13 cellular contexts compared by ENCODE assay signal in genomic region chr5:176405656-176406435, GRCh38. TPM values are rescaled to one million over a fixed set of nuclear protein-coding genes. Genes with fewer than 3 reads are reported as not detected.
A peak's percentile ranks its signal among the peaks of the same experiment; 100 is the strongest.
DNase-seq lines count a peak whose midpoint lies in the region; ATAC-seq and TF ChIP-seq lines count a peak whose summit lies in the region.
"Had no signal": no experiment of that assay in that cellular context is flagged by ENCODE, and none has a peak within 500 bp of the region (broad histone marks: within the 10 kb centered on the region; RNA-seq: fewer than 3 reads in every experiment).

No MANE protein-coding gene starts in this region.

- H3K36me3 ChIP-seq in HEK293 (ENCODE audit: control insufficient read depth in 2 of 2, insufficient read depth in 1 of 2, low read length in 2 of 2): peaks cover 8 to 39% of the 10 kb centered on the region in 2 experiments; a peak in 2 of 3 replicates
- H3K36me3 ChIP-seq in WERI-Rb-1: peaks cover 3% of the 10 kb centered on the region; the same call in 1 of the 2 replicates
- no peaks in the 10 kb centered on the region for H3K36me3 ChIP-seq in mesendoderm (ENCODE audit: control insufficient read depth, insufficient read depth, low read length)
- H3K36me3 ChIP-seq in CD8-positive, alpha-beta T cell (ENCODE audit: insufficient read depth, low read length): peaks cover 5% of the 10 kb centered on the region

- WGBS in mesendoderm (ENCODE audit: extremely low coverage, insufficient coverage, low lambda C conversion rate): no CpG with 5 or more reads among the region's 20 CpGs

- no peaks in the 10 kb centered on the region for H3K79me1 ChIP-seq in mesendoderm (ENCODE audit: low read length)

- no peak overlapping the region for H3K23ac ChIP-seq in mesendoderm (ENCODE audit: low read length)

- H3K27ac Mint-ChIP-seq in CD8-positive, alpha-beta T cell: no peak overlapping the region
- no peak overlapping the region for H3K27ac Mint-ChIP-seq in activated CD4-positive, alpha-beta memory T cell treated with anti-CD3 and anti-CD28 coated beads, Interleukin-2, amount 10 ng/mL, durations not matched to agents 7 days and 5 days

- DNase-seq in WERI-Rb-1 (peak; percentile 43), mesendoderm (peak; percentile 81)
- no peak for DNase-seq in CD8-positive, alpha-beta T cell
- no peak for DNase-seq in stimulated activated CD4-positive, alpha-beta T cell treated with anti-CD3 and anti-CD28 coated beads, Interleukin-1b, Interleukin-23, amount 100 ng/mL, for 48 hours
- DNase-seq in activated CD4-positive, alpha-beta memory T cell treated with anti-CD3 and anti-CD28 coated beads, Interleukin-2, amount 10 ng/mL, durations not matched to agents 7 days and 5 days: no peak
- DNase-seq: CD4-positive, CD25-positive, alpha-beta regulatory T cell; effector CD8-positive, alpha-beta T cell; heart right ventricle; midbrain; NCI-H1417; NCI-H524; stimulated activated naive CD8-positive, alpha-beta T cell treated with anti-CD3 and anti-CD28 coated beads, Interleukin-15, amount 100 ng/mL, for 72 hours had no signal

- no peak overlapping the region for H3K4me2 ChIP-seq in mesendoderm (ENCODE audit: low read length)

- intact Hi-C loops in CD8-positive, alpha-beta T cell (cut with DNase I, micrococcal nuclease): no loop called here

- H3K9me3 Mint-ChIP-seq in CD8-positive, alpha-beta T cell: no peaks in the 10 kb centered on the region
- no peaks in the 10 kb centered on the region for H3K9me3 Mint-ChIP-seq in activated CD4-positive, alpha-beta memory T cell treated with anti-CD3 and anti-CD28 coated beads, Interleukin-2, amount 10 ng/mL, durations not matched to agents 7 days and 5 days
- H3K9me3 Mint-ChIP-seq: CD4-positive, CD25-positive, alpha-beta regulatory T cell; stimulated activated naive CD8-positive, alpha-beta T cell treated with anti-CD3 and anti-CD28 coated beads, Interleukin-15, amount 100 ng/mL, for 72 hours had no signal

- H3K56ac ChIP-seq in mesendoderm (ENCODE audit: low read length): no peak overlapping the region

- no peaks in the 10 kb centered on the region for H3K27me3 Mint-ChIP-seq in CD8-positive, alpha-beta T cell (ENCODE audit: low read depth)
- no peaks in the 10 kb centered on the region for H3K27me3 Mint-ChIP-seq in activated CD4-positive, alpha-beta memory T cell treated with anti-CD3 and anti-CD28 coated beads, Interleukin-2, amount 10 ng/mL, durations not matched to agents 7 days and 5 days
- H3K27me3 Mint-ChIP-seq: CD4-positive, CD25-positive, alpha-beta regulatory T cell; stimulated activated naive CD8-positive, alpha-beta T cell treated with anti-CD3 and anti-CD28 coated beads, Interleukin-15, amount 100 ng/mL, for 72 hours had no signal

- CTCF ChIA-PET in HEK293 (lab: Yijun Ruan, JAX): interaction anchor here (0.6 to 1.0 kb wide), 5 partner anchors 11 to 247 kb away, joined by 3 to 7 read pairs (median 3); no protein-coding TSS in a partner anchor
- CTCF ChIA-PET in CD8-positive, alpha-beta T cell (lab: Charles Lee): interaction anchor here (1.1 to 3.9 kb wide), 4 partner anchors 10 to 254 kb away, joined by 3 to 19 read pairs (median 4); partner anchors contain the start of gene CLTB
- CTCF ChIA-PET in activated CD4-positive, alpha-beta memory T cell treated with anti-CD3 and anti-CD28 coated beads, Interleukin-2, amount 10 ng/mL, durations not matched to agents 7 days and 5 days (lab: Charles Lee): interaction anchor here (1.1 to 1.2 kb wide), 2 partner anchors 42 to 173 kb away, joined by 4 read pairs; no protein-coding TSS in a partner anchor

- H3K9ac ChIP-seq in mesendoderm (ENCODE audit: low read length): no peak overlapping the region

- H2BK5ac ChIP-seq in mesendoderm (ENCODE audit: low read length): no peak overlapping the region

- ATAC-seq in CD8-positive, alpha-beta T cell: no peak
- ATAC-seq: heart right ventricle; stimulated activated naive CD8-positive, alpha-beta T cell treated with anti-CD3 and anti-CD28 coated beads, Interleukin-15, amount 100 ng/mL, for 72 hours had no signal

- no peak overlapping the region for H2BK15ac ChIP-seq in mesendoderm (replicated peaks; ENCODE audit: low read depth)

- no peak overlapping the region for H3K27ac ChIP-seq in HEK293 (ENCODE audit: extremely low read depth, low read depth, low read length)
- no peak overlapping the region for H3K27ac ChIP-seq in WERI-Rb-1
- no peak overlapping the region for H3K27ac ChIP-seq in mesendoderm (ENCODE audit: low read depth, low read length)
- no peak overlapping the region for H3K27ac ChIP-seq in CD8-positive, alpha-beta T cell (ENCODE audit: low read depth, low read length)
- H3K27ac ChIP-seq: heart right ventricle had no signal

- H2BK120ac ChIP-seq in mesendoderm (ENCODE audit: low read depth, low read length): no peak overlapping the region

- no peak overlapping the region for H2AK5ac ChIP-seq in mesendoderm (ENCODE audit: low read length)

- H3K4me1 Mint-ChIP-seq in CD8-positive, alpha-beta T cell (ENCODE audit: low read depth): peaks cover 2% of the 10 kb centered on the region
- H3K4me1 Mint-ChIP-seq in activated CD4-positive, alpha-beta memory T cell treated with anti-CD3 and anti-CD28 coated beads, Interleukin-2, amount 10 ng/mL, durations not matched to agents 7 days and 5 days: no peaks in the 10 kb centered on the region

- POLR2A ChIA-PET in HEK293 (lab: Yijun Ruan, JAX): interaction anchor here (1.5 kb wide), 1 partner anchor 10 kb away, joined by 3 read pairs; no protein-coding TSS in a partner anchor
- POLR2A ChIA-PET in CD8-positive, alpha-beta T cell (lab: Charles Lee): no interaction called here
- POLR2A ChIA-PET in activated CD4-positive, alpha-beta memory T cell treated with anti-CD3 and anti-CD28 coated beads, Interleukin-2, amount 10 ng/mL, durations not matched to agents 7 days and 5 days (lab: Charles Lee): interaction anchor here (1.3 to 2.2 kb wide), 2 partner anchors 10 to 128 kb away, joined by 5 to 7 read pairs; no protein-coding TSS in a partner anchor

- H3K4me3 ChIP-seq in HEK293 (ENCODE audit: low read depth, low read length) (no peak overlapping the region), WERI-Rb-1 (ENCODE audit: low read depth, low read length) (no peak overlapping the region), mesendoderm (ENCODE audit: low read length) (no peak overlapping the region)
- no peak overlapping the region for H3K4me3 ChIP-seq in CD8-positive, alpha-beta T cell (ENCODE audit: low read depth, low read length)
- H3K4me3 ChIP-seq: heart right ventricle had no signal

- H3K9me3 ChIP-seq in HEK293 (ENCODE audit: control insufficient read depth, insufficient read depth, low read depth, low read length) (no peaks in the 10 kb centered on the region), WERI-Rb-1 (ENCODE audit: severe bottlenecking) (no peaks in the 10 kb centered on the region)
- no peaks in the 10 kb centered on the region for H3K9me3 ChIP-seq in CD8-positive, alpha-beta T cell (ENCODE audit: low read length)
- H3K9me3 ChIP-seq: heart right ventricle had no signal

- peaks cover 58% of the 10 kb centered on the region for H3K36me3 Mint-ChIP-seq in CD8-positive, alpha-beta T cell
- H3K36me3 Mint-ChIP-seq in activated CD4-positive, alpha-beta memory T cell treated with anti-CD3 and anti-CD28 coated beads, Interleukin-2, amount 10 ng/mL, durations not matched to agents 7 days and 5 days (ENCODE audit: low read depth): peaks cover 21% of the 10 kb centered on the region

- no peaks in the 10 kb centered on the region for H3K79me2 ChIP-seq in mesendoderm (ENCODE audit: control insufficient read depth, insufficient read depth, low read length)

- TF ChIP-seq CTCF in HEK293 (tag by site-specific recombination; IDR thresholded peaks at IDR 0.05) (peak; percentile 17; the same call in 1 of the 2 replicates), WERI-Rb-1 (IDR thresholded peaks at IDR 0.05; ENCODE audit: low read depth, low read length) (peak; percentile 74)
- TF ChIP-seq CTCF in CD8-positive, alpha-beta T cell (IDR thresholded peaks at IDR 0.05): no peak

- H3K4me3 Mint-ChIP-seq in CD8-positive, alpha-beta T cell: no peak overlapping the region
- no peak overlapping the region for H3K4me3 Mint-ChIP-seq in activated CD4-positive, alpha-beta memory T cell treated with anti-CD3 and anti-CD28 coated beads, Interleukin-2, amount 10 ng/mL, durations not matched to agents 7 days and 5 days
- H3K4me3 Mint-ChIP-seq: CD4-positive, CD25-positive, alpha-beta regulatory T cell; stimulated activated naive CD8-positive, alpha-beta T cell treated with anti-CD3 and anti-CD28 coated beads, Interleukin-15, amount 100 ng/mL, for 72 hours had no signal

- no peaks in the 10 kb centered on the region for H3K4me1 ChIP-seq in HEK293 (ENCODE audit: control insufficient read depth, insufficient read depth, low read length)
- no peaks in the 10 kb centered on the region for H3K4me1 ChIP-seq in mesendoderm (ENCODE audit: control insufficient read depth, low read depth, low read length)
- H3K4me1 ChIP-seq in CD8-positive, alpha-beta T cell (ENCODE audit: insufficient read depth, low read length): no peaks in the 10 kb centered on the region

- no peak overlapping the region for H4K8ac ChIP-seq in mesendoderm (ENCODE audit: low read depth, low read length)

- no peak overlapping the region for H3K4ac ChIP-seq in mesendoderm (ENCODE audit: low read depth, low read length)

- H4K5ac ChIP-seq in mesendoderm (ENCODE audit: low read length): no peak overlapping the region

- H3K18ac ChIP-seq in mesendoderm (ENCODE audit: low read length): no peak overlapping the region

- H3K27me3 ChIP-seq in WERI-Rb-1 (ENCODE audit: insufficient read depth, low read depth, severe bottlenecking) (no peaks in the 10 kb centered on the region), mesendoderm (ENCODE audit: insufficient read depth, low read length, poor library complexity) (no peaks in the 10 kb centered on the region)
- H3K27me3 ChIP-seq in CD8-positive, alpha-beta T cell (ENCODE audit: insufficient read depth, low read length): no peaks in the 10 kb centered on the region
- H3K27me3 ChIP-seq: heart right ventricle had no signal

RNA-seq across cellular contexts. Expression of gene CLTB, which starts 10.5 kb away (rescaled TPM):
- polyA plus RNA-seq in mesendoderm (2013, experiment 1 of 2): 33.8 TPM
- 34.2 TPM for polyA plus RNA-seq in mesendoderm (2013, experiment 2 of 2)
- total RNA-seq in CD8-positive, alpha-beta T cell: 10 to 100 TPM; 84.3 to 86.6 TPM
- 10 to 100 TPM; 56.2 to 57.2 TPM for total RNA-seq in activated CD4-positive, alpha-beta memory T cell treated with anti-CD3 and anti-CD28 coated beads, Interleukin-2, amount 10 ng/mL, durations not matched to agents 7 days and 5 days

RNA-seq across cellular contexts. Expression of gene HIGD2A, which starts 17.3 kb away (rescaled TPM):
- 170 TPM for polyA plus RNA-seq in mesendoderm (2013, experiment 1 of 2)
- polyA plus RNA-seq in mesendoderm (2013, experiment 2 of 2): 166 TPM
- 100 to 1,000 TPM; 102 to 106 TPM for total RNA-seq in CD8-positive, alpha-beta T cell
- total RNA-seq in activated CD4-positive, alpha-beta memory T cell treated with anti-CD3 and anti-CD28 coated beads, Interleukin-2, amount 10 ng/mL, durations not matched to agents 7 days and 5 days: 100 to 1,000 TPM; 142 to 147 TPM

RNA-seq across cellular contexts. Expression of gene NOP16, which starts 17.4 kb away (rescaled TPM):
- polyA plus RNA-seq in mesendoderm (2013, experiment 1 of 2): 98.4 TPM
- 97.6 TPM for polyA plus RNA-seq in mesendoderm (2013, experiment 2 of 2)
- total RNA-seq in CD8-positive, alpha-beta T cell: 10 to 100 TPM; 21.6 to 24.2 TPM
- total RNA-seq in activated CD4-positive, alpha-beta memory T cell treated with anti-CD3 and anti-CD28 coated beads, Interleukin-2, amount 10 ng/mL, durations not matched to agents 7 days and 5 days: 10 to 100 TPM; 24.2 to 24.7 TPM

RNA-seq across cellular contexts. Expression of gene ARL10, which starts 40.6 kb away (rescaled TPM):
- polyA plus RNA-seq in mesendoderm (2013, experiment 1 of 2): 1.9 TPM
- 2.3 TPM for polyA plus RNA-seq in mesendoderm (2013, experiment 2 of 2)
- total RNA-seq in CD8-positive, alpha-beta T cell: 1 to 10 TPM; 2.8 to 4.1 TPM
- total RNA-seq in activated CD4-positive, alpha-beta memory T cell treated with anti-CD3 and anti-CD28 coated beads, Interleukin-2, amount 10 ng/mL, durations not matched to agents 7 days and 5 days: 1 to 10 TPM; 6.5 TPM

RNA-seq across cellular contexts. Expression of gene FAF2, which starts 42.3 kb away (rescaled TPM):
- polyA plus RNA-seq in mesendoderm (2013, experiment 1 of 2): 36.5 TPM
- 36.1 TPM for polyA plus RNA-seq in mesendoderm (2013, experiment 2 of 2)
- total RNA-seq in CD8-positive, alpha-beta T cell: 10 to 100 TPM; 24.7 to 24.8 TPM
- 10 to 100 TPM; 36.2 to 38.7 TPM for total RNA-seq in activated CD4-positive, alpha-beta memory T cell treated with anti-CD3 and anti-CD28 coated beads, Interleukin-2, amount 10 ng/mL, durations not matched to agents 7 days and 5 days

Comparison
In these comparisons a context has a peak if more than half of its experiments do, and no peak if none do; other contexts are left out.
1. DNase-seq: peak in WERI-Rb-1 (single experiment) and mesendoderm (single experiment); none in CD8-positive, alpha-beta T cell (0 of 7), stimulated activated CD4-positive, alpha-beta T cell treated with anti-CD3 and anti-CD28 coated beads, Interleukin-1b, Interleukin-23, amount 100 ng/mL, for 48 hours (single experiment) and activated CD4-positive, alpha-beta memory T cell treated with anti-CD3 and anti-CD28 coated beads, Interleukin-2, amount 10 ng/mL, durations not matched to agents 7 days and 5 days (single experiment).